1 cellular context compared by ENCODE assay signal in the genomic region with DNA sequence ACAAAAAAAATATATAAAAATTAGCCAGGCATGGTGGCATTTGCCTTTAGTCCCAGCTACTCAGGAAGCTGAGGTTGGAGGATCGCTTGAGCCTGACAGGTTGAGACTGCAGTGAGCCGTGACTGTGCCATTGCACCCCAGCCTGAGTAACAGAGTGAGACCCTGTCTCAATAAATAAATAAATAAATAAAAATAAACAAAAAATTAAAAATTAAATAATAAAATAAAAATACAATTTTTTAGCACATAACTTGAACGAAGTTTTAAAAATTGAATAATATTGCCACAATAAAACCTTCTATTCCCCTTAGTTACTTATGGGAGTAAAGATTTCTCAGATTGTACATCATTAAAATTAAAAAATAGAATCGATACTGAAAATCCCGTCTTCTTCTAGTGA.
TF ChIP-seq lines count a peak whose summit lies in the region.

No MANE protein-coding gene starts in this region.

TF ChIP-seq in GM12878, 131 proteins besides CTCF, POLR2A, EP300 and RAD21:
- TF ChIP-seq RUNX3 (IDR thresholded peaks at IDR 0.05; ENCODE audit: low read length) (0 out of 2 replicates have a peak, but pooled peaks have one; percentile 16), EED (IDR thresholded peaks at IDR 0.05; ENCODE audit: low read depth) (no peak)
TF ChIP-seq in GM12878: peak in this region for 1.
